8 cellular contexts compared by ENCODE assay signal in genomic region chr3:182794455-182794773, GRCh38. TPM values are rescaled to one million over a fixed set of nuclear protein-coding genes. Genes with fewer than 3 reads are reported as not detected.
DNase-seq lines count a peak whose midpoint lies in the region; ATAC-seq, FAIRE-seq and TF ChIP-seq lines count a peak whose summit lies in the region.

No MANE protein-coding gene starts in this region.

- H3K27ac ChIP-seq in SK-N-MC = peak overlapping the region; percentile 43

- ATAC-seq in HG02981 (IDR thresholded peaks at IDR 0.05; ENCODE audit: unreplicated experiment) (no peak), HG03571 (IDR thresholded peaks at IDR 0.05; ENCODE audit: unreplicated experiment) (no peak)

- H3K27me3 ChIP-seq in H7 (ENCODE audit: control insufficient read depth, insufficient read depth, low read length) = peaks cover 4% of the 10 kb centered on the region

- DNase-seq in H7 = no peak
- DNase-seq in SK-N-MC (ENCODE audit: low read depth, low spot score) = no peak
- DNase-seq in fibroblast of the aortic adventitia (ENCODE audit: low read depth) = peak; percentile 9
- DNase-seq in skeletal muscle cell (ENCODE audit: low read depth) = no peak
- no peak for DNase-seq in GM19239 (ENCODE audit: insufficient read length, low spot score)
- DNase-seq in hepatic stellate cell (ENCODE audit: low spot score) = no peak

- H3K9me3 ChIP-seq in SK-N-MC (ENCODE audit: low read depth, low read length) = no peaks in the 10 kb centered on the region

- FAIRE-seq in GM19239 (lab: Jason Lieb, UNC) = no peak

- H3K9ac ChIP-seq in SK-N-MC (ENCODE audit: insufficient read length) = peak overlapping the region; percentile 85

- H3K4me3 ChIP-seq in H7 (ENCODE audit: insufficient read depth, low read depth, low read length) (peak overlapping the region; percentile 72), SK-N-MC (peak overlapping the region; percentile 84), fibroblast of the aortic adventitia (ENCODE audit: low read depth, low read length) (peak overlapping the region; percentile 98), skeletal muscle cell (ENCODE audit: low read depth, low read length) (peak overlapping the region; percentile 76)

- H3K36me3 ChIP-seq in H7 (replicated peaks; ENCODE audit: control insufficient read depth, insufficient read depth, low read length) (no peaks in the 10 kb centered on the region), SK-N-MC (ENCODE audit: insufficient read depth, low read length) (peaks cover 4% of the 10 kb centered on the region; the same call in 1 of the 2 replicates)

- no peak for TF ChIP-seq CTCF in fibroblast of the aortic adventitia (IDR thresholded peaks at IDR 0.05; ENCODE audit: insufficient read depth, low read length)

RNA-seq across cellular contexts. Expression of gene ATP11B, which starts 1.1 kb away (rescaled TPM):
- total RNA-seq in H7 (2014; rRNA removed; shearing (Covaris generic)) = 14.2 and 20.1 TPM in 2 replicates
- total RNA-seq in fibroblast of the aortic adventitia (ENCODE audit: low replicate concordance) = 61.7 and 66.4 TPM in 2 replicates
